12 cellular contexts compared by ENCODE assay signal in the genomic region with DNA sequence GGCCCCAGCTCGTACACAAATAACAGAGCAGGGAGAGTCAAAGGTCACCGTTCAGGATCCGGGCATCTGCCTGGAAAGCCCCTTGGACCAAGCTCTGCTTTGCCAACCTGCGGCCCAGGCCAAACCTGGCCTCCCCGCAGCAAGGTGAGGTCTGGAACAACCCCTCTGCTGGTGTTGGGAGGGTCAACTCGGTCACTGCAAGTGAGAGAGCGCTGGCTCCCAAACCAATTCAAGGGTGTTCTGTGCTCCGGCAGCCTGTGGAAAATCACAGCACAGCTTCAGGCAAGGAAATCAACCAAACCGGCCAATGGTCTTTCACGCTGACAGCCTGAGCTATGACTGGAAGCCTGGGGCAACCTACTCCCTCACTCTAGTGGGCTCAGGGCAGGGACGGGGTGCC.
DNase-seq lines count a peak whose midpoint lies in the region; ATAC-seq, FAIRE-seq and TF ChIP-seq lines count a peak whose summit lies in the region.
"Had no signal": no experiment of that assay in that cellular context is flagged by ENCODE, and none has a peak within 500 bp of the region (broad histone marks: within the 10 kb centered on the region; RNA-seq: fewer than 3 reads in every experiment).

No MANE protein-coding gene starts in this region.

- no peak overlapping the region for H3K4me3 ChIP-seq in left lung

- ATAC-seq in left lung (no peak), GM18511 (IDR thresholded peaks at IDR 0.05; ENCODE audit: unreplicated experiment) (no peak)
- no peak for ATAC-seq in stimulated activated effector memory CD8-positive, alpha-beta T cell treated with anti-CD3 and anti-CD28 coated beads, Interleukin-12 subunit alpha, Interleukin-12 subunit beta, amount 100 ng/mL, for 72 hours

- H3K36me3 Mint-ChIP-seq in HFFc6 (ENCODE audit: low read depth) (peaks cover 76% of the 10 kb centered on the region), brain (peaks cover 38% of the 10 kb centered on the region)
- H3K36me3 Mint-ChIP-seq in stimulated activated effector memory CD8-positive, alpha-beta T cell treated with anti-CD3 and anti-CD28 coated beads, Interleukin-12 subunit alpha, Interleukin-12 subunit beta, amount 100 ng/mL, for 72 hours = peaks cover 100% of the 10 kb centered on the region

- no peaks in the 10 kb centered on the region for H3K27me3 ChIP-seq in left lung

- H3K4me3 Mint-ChIP-seq in HFFc6 (peak overlapping the region; percentile 76), brain (no peak overlapping the region)
- H3K4me3 Mint-ChIP-seq in stimulated activated effector memory CD8-positive, alpha-beta T cell treated with anti-CD3 and anti-CD28 coated beads, Interleukin-12 subunit alpha, Interleukin-12 subunit beta, amount 100 ng/mL, for 72 hours = no peak overlapping the region

- peaks cover 65% of the 10 kb centered on the region for H3K4me1 Mint-ChIP-seq in HFFc6 (ENCODE audit: low read depth)
- peaks cover 33% of the 10 kb centered on the region for H3K4me1 Mint-ChIP-seq in brain
- peaks cover 27% of the 10 kb centered on the region for H3K4me1 Mint-ChIP-seq in stimulated activated effector memory CD8-positive, alpha-beta T cell treated with anti-CD3 and anti-CD28 coated beads, Interleukin-12 subunit alpha, Interleukin-12 subunit beta, amount 100 ng/mL, for 72 hours

- peaks cover 3 to 94% of the 10 kb centered on the region in 2 donors for H3K36me3 ChIP-seq in left lung

- H3K9me3 ChIP-seq in left lung = no peaks in the 10 kb centered on the region

- H3K9me3 Mint-ChIP-seq in HFFc6 (peaks cover 29% of the 10 kb centered on the region), brain (no peaks in the 10 kb centered on the region)
- H3K9me3 Mint-ChIP-seq in stimulated activated effector memory CD8-positive, alpha-beta T cell treated with anti-CD3 and anti-CD28 coated beads, Interleukin-12 subunit alpha, Interleukin-12 subunit beta, amount 100 ng/mL, for 72 hours = no peaks in the 10 kb centered on the region

- H3K4me1 ChIP-seq in left lung = peaks cover 51 to 90% of the 10 kb centered on the region in 2 donors

- peaks cover 85% of the 10 kb centered on the region for H3K27me3 Mint-ChIP-seq in HFFc6 (ENCODE audit: insufficient read depth)
- no peaks in the 10 kb centered on the region for H3K27me3 Mint-ChIP-seq in brain

- no peak for TF ChIP-seq CTCF in HFFc6 (IDR thresholded peaks at IDR 0.05)
- no peak for TF ChIP-seq CTCF in brain (conservative IDR thresholded peaks at IDR 0.05)
- TF ChIP-seq CTCF in left lung (IDR thresholded peaks at IDR 0.05) = no peak
- no peak for TF ChIP-seq CTCF in D721Med (IDR thresholded peaks at IDR 0.05; ENCODE audit: insufficient read depth, missing control alignments)

- no peak for DNase-seq in HFFc6
- DNase-seq in left lung = no peak
- DNase-seq in stimulated activated effector memory CD8-positive, alpha-beta T cell treated with anti-CD3 and anti-CD28 coated beads, Interleukin-12 subunit alpha, Interleukin-12 subunit beta, amount 100 ng/mL, for 72 hours (ENCODE audit: low spot score in 2 of 2) = no peak
- no peak for DNase-seq in OCI-M1 (lab: John Stamatoyannopoulos, UW)
- no peak for DNase-seq in NCI-H1930 (lab: John Stamatoyannopoulos, UW)
- no peak for DNase-seq in D721Med (ENCODE audit: insufficient read length, low spot score)
- DNase-seq: activated CD4-positive, alpha-beta T cell treated with anti-CD3 and anti-CD28 coated beads for 4 hours; DMS79; stimulated activated CD4-positive, alpha-beta T cell treated with anti-CD3 and anti-CD28 coated beads, Interleukin-4, amount 100 ng/mL, for 1 hour had no signal

- H3K27ac Mint-ChIP-seq in HFFc6 = peak overlapping the region; percentile 99
- peak overlapping the region; percentile 38 to 89 (median 82) for H3K27ac Mint-ChIP-seq in brain
- peak overlapping the region; percentile 83 for H3K27ac Mint-ChIP-seq in stimulated activated effector memory CD8-positive, alpha-beta T cell treated with anti-CD3 and anti-CD28 coated beads, Interleukin-12 subunit alpha, Interleukin-12 subunit beta, amount 100 ng/mL, for 72 hours

- intact Hi-C loops in left lung (cut with DNase I) = loop anchor here (10.0 kb wide), 1 partner anchor 140 kb away; no protein-coding TSS in a partner anchor

- H3K27ac ChIP-seq in left lung = peak overlapping the region; percentile 80 to 90

- no peak for FAIRE-seq in D721Med (lab: Jason Lieb, UNC)
- FAIRE-seq: colon had no signal
